11 cellular contexts compared by ENCODE assay signal in genomic region chr2:171957061-171957460, GRCh38. TPM values are rescaled to one million over a fixed set of nuclear protein-coding genes. Genes with fewer than 3 reads are reported as not detected.
A peak's percentile ranks its signal among the peaks of the same experiment; 100 is the strongest.
DNase-seq lines count a peak whose midpoint lies in the region; ATAC-seq and TF ChIP-seq lines count a peak whose summit lies in the region.
"Had no signal": no experiment of that assay in that cellular context is flagged by ENCODE, and none has a peak within 500 bp of the region (broad histone marks: within the 10 kb centered on the region; RNA-seq: fewer than 3 reads in every experiment).

No MANE protein-coding gene starts in this region.

- ATAC-seq in GM21447 (IDR thresholded peaks at IDR 0.05; ENCODE audit: unreplicated experiment), result no peak

- H3K27ac ChIP-seq in VCaP, result peak overlapping the region; percentile 44
- H3K27ac ChIP-seq: BLaER1, skin epidermis, testis had no signal

- TF ChIP-seq CTCF in LNCAP (IDR thresholded peaks at IDR 0.05) (peak; percentile 11; the same call in 1 of the 2 replicates), VCaP (conservative IDR thresholded peaks at IDR 0.05) (peak; percentile 55)

- DNase-seq in NCI-H2107 treated with DMSO at 0.1 percent for 48 hours (lab: John Stamatoyannopoulos, UW; ENCODE audit: unreplicated experiment) (peak; percentile 21), NCI-H2107 (lab: John Stamatoyannopoulos, UW) (no peak), myocyte (ENCODE audit: low read depth) (peak; percentile 56), NCI-H187 (lab: John Stamatoyannopoulos, UW) (no peak), GM03348 (ENCODE audit: low spot score) (no peak)
- DNase-seq: testis had no signal

RNA-seq across cellular contexts. Expression of gene HAT1, which starts 34.8 kb away (rescaled TPM):
- total RNA-seq in myocyte, result 50.2 and 52.2 TPM in 2 replicates
- polyA plus RNA-seq in myocyte (2012), result 25.0 TPM

RNA-seq across cellular contexts. Expression of gene METAP1D, which starts 42.7 kb away (rescaled TPM):
- 11.0 and 13.0 TPM in 2 replicates for total RNA-seq in myocyte
- polyA plus RNA-seq in myocyte (2012), result 7.6 TPM

Comparison
In these comparisons a context has a peak if more than half of its experiments do, and no peak if none do; other contexts are left out.
1. DNase-seq: peak in NCI-H2107 treated with DMSO at 0.1 percent for 48 hours (single experiment) and myocyte (single experiment); none in NCI-H2107 (single experiment), NCI-H187 (0 of 2) and GM03348 (single experiment).